In genomic region chr9:96006296-96006890, GRCh38 we compare ENCODE assay signal across 19 cellular contexts.
"Had no signal": no experiment of that assay in that cellular context is flagged by ENCODE, and none has a peak within 500 bp of the region (broad histone marks: within the 10 kb centered on the region; RNA-seq: fewer than 3 reads in every experiment).

No MANE protein-coding gene starts in this region.

- H3K4me1 ChIP-seq: neural progenitor cell, suprapubic skin, thyroid gland had no signal

- DNase-seq: effector CD4-positive, alpha-beta T cell; heart left ventricle; hippocampal formation; mammary epithelial cell; nucleus accumbens; ovary; stimulated activated CD4-positive, alpha-beta T cell treated with anti-CD3 and anti-CD28 coated beads, Interleukin-2, amount 100 ng/mL, for 48 hours; stimulated activated naive CD4-positive, alpha-beta T cell treated with Interleukin-2 at 50 U/mL for 16 hours; thyroid gland had no signal

- FAIRE-seq: frontal cortex, islet of Langerhans, urothelium cell line had no signal

- H2AFZ ChIP-seq: neural progenitor cell had no signal

- H3K27ac ChIP-seq: coronary artery, heart left ventricle, neural progenitor cell, ovary, right atrium auricular region, suprapubic skin, thyroid gland had no signal

- H3K4me3 ChIP-seq: coronary artery, heart left ventricle, neural progenitor cell, ovary, right atrium auricular region, smooth muscle cell, suprapubic skin, thyroid gland had no signal

- H3K9ac ChIP-seq: neural progenitor cell had no signal

- H3K4me2 ChIP-seq: neural progenitor cell, smooth muscle cell had no signal

- H3K36me3 ChIP-seq: neural progenitor cell, ovary, thyroid gland had no signal

- H3K27me3 ChIP-seq: heart left ventricle, neural progenitor cell, ovary, right atrium auricular region, suprapubic skin, thyroid gland had no signal

- ATAC-seq: heart left ventricle; left lobe of liver; natural killer cell treated with Interleukin-12 subunit alpha and Interleukin-12 subunit beta and Interleukin-15 and Interleukin-18, amount 100 ng/mL, for 72 hours had no signal

- H3K9me3 ChIP-seq: right atrium auricular region, suprapubic skin, thyroid gland had no signal
